ENCODE assay signal across 8 cellular contexts in the genomic region with DNA sequence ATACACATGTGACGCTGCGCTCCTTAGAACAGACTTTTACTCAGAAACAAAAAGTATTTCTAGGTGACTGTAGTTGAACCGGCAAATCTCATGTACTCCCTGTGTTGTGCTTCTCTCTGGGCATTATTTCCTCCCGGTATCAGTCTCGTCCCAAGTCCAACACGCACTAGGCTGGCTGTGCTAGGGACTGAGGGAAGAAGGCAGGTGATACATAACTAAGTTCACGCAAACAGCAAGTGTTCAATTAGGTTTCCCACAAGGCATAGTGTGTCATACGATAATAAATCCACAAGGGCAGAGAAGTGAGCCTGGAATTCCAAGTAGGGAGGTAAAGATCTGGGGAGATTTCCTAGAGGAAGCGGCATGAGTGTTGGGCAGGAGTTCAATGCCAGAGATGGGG. TPM values are rescaled to one million over a fixed set of nuclear protein-coding genes. Genes with fewer than 3 reads are reported as not detected.
DNase-seq lines count a peak whose midpoint lies in the region; ATAC-seq, FAIRE-seq and TF ChIP-seq lines count a peak whose summit lies in the region.

No MANE protein-coding gene starts in this region.

- peak overlapping the region; percentile 18; the same call in 1 of the 2 replicates for H3K27ac ChIP-seq in DOHH2 (ENCODE audit: low read depth, low read length)
- H3K27ac ChIP-seq in keratinocyte (ENCODE audit: control insufficient read depth, insufficient read depth, low read length), result peak overlapping the region; percentile 70

- H3K4me1 ChIP-seq in DOHH2 (ENCODE audit: control insufficient read depth, low read length) (peaks cover 92% of the 10 kb centered on the region), keratinocyte (ENCODE audit: control insufficient read depth, extremely low read depth, insufficient read depth, low read length) (peaks cover 48% of the 10 kb centered on the region), skeletal muscle satellite cell (ENCODE audit: control insufficient read depth, insufficient read depth, low read length) (peaks cover 65% of the 10 kb centered on the region)

- no peak for TF ChIP-seq POLR2A in GM12892 (IDR thresholded peaks at IDR 0.05; ENCODE audit: low read depth, low read length)

- H3F3A ChIP-seq in DOHH2 (ENCODE audit: control insufficient read depth, insufficient read depth), result peaks cover 14% of the 10 kb centered on the region

- H3K4me2 ChIP-seq in DOHH2 (ENCODE audit: low read length) (peak overlapping the region; percentile 42), keratinocyte (ENCODE audit: control insufficient read depth, extremely low read depth, insufficient read depth, low read depth, low read length) (peak overlapping the region; percentile 9), skeletal muscle satellite cell (ENCODE audit: low read length) (peak overlapping the region; percentile 44)

- CTCF ChIA-PET in activated CD4-positive, alpha-beta memory T cell treated with anti-CD3 and anti-CD28 coated beads for 36 hours (lab: Charles Lee), result interaction anchor here (1.0 to 4.8 kb wide), 7 partner anchors 8 to 183 kb away, joined by 4 to 56 read pairs (median 14); no protein-coding TSS in a partner anchor

- H3K36me3 ChIP-seq in DOHH2 (ENCODE audit: control insufficient read depth, low read length) (peaks cover 27% of the 10 kb centered on the region), keratinocyte (ENCODE audit: control insufficient read depth in 2 of 2, extremely low read depth in 1 of 2, insufficient read depth in 2 of 2, low read length in 2 of 2) (peaks cover 0 to 3% of the 10 kb centered on the region in 2 experiments), skeletal muscle satellite cell (ENCODE audit: insufficient read depth, low read length) (peaks cover 4% of the 10 kb centered on the region)

- H3K27me3 ChIP-seq in DOHH2 (ENCODE audit: control insufficient read depth, low read length), result no peaks in the 10 kb centered on the region
- no peaks in the 10 kb centered on the region for H3K27me3 ChIP-seq in keratinocyte (ENCODE audit: control insufficient read depth, extremely low read depth, insufficient read depth, low read length)
- no peaks in the 10 kb centered on the region for H3K27me3 ChIP-seq in skeletal muscle satellite cell (ENCODE audit: control insufficient read depth, insufficient read depth, low read length)

- peaks cover 97% of the 10 kb centered on the region for H3K79me2 ChIP-seq in DOHH2 (ENCODE audit: control insufficient read depth, low read length)
- H3K79me2 ChIP-seq in keratinocyte (ENCODE audit: control insufficient read depth, insufficient read depth, low read length), result peaks cover 45% of the 10 kb centered on the region

- H3K9me2 ChIP-seq in DOHH2 (replicated peaks; ENCODE audit: control insufficient read depth, low read length), result no peaks in the 10 kb centered on the region

- POLR2A ChIA-PET in activated CD4-positive, alpha-beta memory T cell treated with anti-CD3 and anti-CD28 coated beads for 36 hours (lab: Charles Lee), result interaction anchor here (0.9 to 3.9 kb wide), 11 partner anchors 10 to 37 kb away, joined by 3 to 46 read pairs (median 6); no protein-coding TSS in a partner anchor

- H3K9me1 ChIP-seq in keratinocyte (ENCODE audit: control insufficient read depth, extremely low read depth, insufficient read depth, low read length), result no peaks in the 10 kb centered on the region

- H2AFZ ChIP-seq in keratinocyte (ENCODE audit: control insufficient read depth, low read length), result no peak overlapping the region

- dilution Hi-C loops in keratinocyte (cut with MboI; ENCODE audit: extremely low pct_ligation_motif_present, low sequenced_read_pairs), result no loop called here

- H4K20me1 ChIP-seq in DOHH2 (ENCODE audit: control insufficient read depth, insufficient read depth, low read depth, low read length) (peaks cover 18% of the 10 kb centered on the region), keratinocyte (ENCODE audit: control insufficient read depth, extremely low read depth, insufficient read depth, low read length) (peaks cover 4% of the 10 kb centered on the region)

- H3K4me3 Mint-ChIP-seq in activated CD4-positive, alpha-beta memory T cell treated with anti-CD3 and anti-CD28 coated beads for 36 hours, result peak overlapping the region; percentile 40

- TF ChIP-seq CTCF in DOHH2 (IDR thresholded peaks at IDR 0.05; ENCODE audit: low read depth, low read length, poor library complexity, severe bottlenecking) (no peak), keratinocyte (optimal IDR thresholded peaks at IDR 0.05 in 1 of 3, IDR thresholded peaks at IDR 0.05 in 1 of 3, conservative IDR thresholded peaks at IDR 0.05 in 1 of 3; ENCODE audit: extremely low read depth in 1 of 3, insufficient read depth in 2 of 3, low read length in 3 of 3) (no peak)

- DNase-seq in activated CD4-positive, alpha-beta memory T cell treated with anti-CD3 and anti-CD28 coated beads for 36 hours, result no peak
- DNase-seq in keratinocyte (ENCODE audit: low read depth, low spot score) (no peak), hippocampal formation (lab: John Stamatoyannopoulos, UW) (no peak), GM12892 (ENCODE audit: insufficient read length) (no peak), dermis blood vessel endothelial cell (no peak)

- H3K9me3 ChIP-seq in DOHH2 (ENCODE audit: control insufficient read depth, insufficient read depth, low read length) (no peaks in the 10 kb centered on the region), keratinocyte (ENCODE audit: control insufficient read depth, low read depth, low read length) (no peaks in the 10 kb centered on the region), skeletal muscle satellite cell (replicated peaks; ENCODE audit: low read length) (no peaks in the 10 kb centered on the region)

- H3K4me3 ChIP-seq in DOHH2 (ENCODE audit: low read length), result no peak overlapping the region
- H3K4me3 ChIP-seq in keratinocyte (ENCODE audit: control insufficient read depth in 2 of 3, extremely low read depth in 1 of 3, insufficient read depth in 2 of 3, low read depth in 1 of 3, low read length in 3 of 3), result no peak overlapping the region
- peak overlapping the region; percentile 3 for H3K4me3 ChIP-seq in skeletal muscle satellite cell (ENCODE audit: low read length)

- no peak for FAIRE-seq in keratinocyte (lab: Jason Lieb, UNC)
- FAIRE-seq in GM12892 (lab: Jason Lieb, UNC), result no peak

- H3K9ac ChIP-seq in keratinocyte (ENCODE audit: control insufficient read depth, extremely low read depth, insufficient read depth, low read length), result peak overlapping the region; percentile 69
- H3K9ac ChIP-seq in skeletal muscle satellite cell (ENCODE audit: low read depth, low read length), result peak overlapping the region; percentile 33

- H3K4me1 Mint-ChIP-seq in activated CD4-positive, alpha-beta memory T cell treated with anti-CD3 and anti-CD28 coated beads for 36 hours (ENCODE audit: low read depth), result peaks cover 94% of the 10 kb centered on the region

- no peaks in the 10 kb centered on the region for H3K9me3 Mint-ChIP-seq in activated CD4-positive, alpha-beta memory T cell treated with anti-CD3 and anti-CD28 coated beads for 36 hours

- intact Hi-C loops in activated CD4-positive, alpha-beta memory T cell treated with anti-CD3 and anti-CD28 coated beads for 36 hours (cut with micrococcal nuclease), result loop anchor here (1.0 kb wide), 3 partner anchors 9 to 35 kb away; no protein-coding TSS in a partner anchor

- no peak for ATAC-seq in GM21786 (IDR thresholded peaks at IDR 0.05; ENCODE audit: unreplicated experiment)

- peaks cover 7% of the 10 kb centered on the region for H3K36me3 Mint-ChIP-seq in activated CD4-positive, alpha-beta memory T cell treated with anti-CD3 and anti-CD28 coated beads for 36 hours

- no peaks in the 10 kb centered on the region for H3K27me3 Mint-ChIP-seq in activated CD4-positive, alpha-beta memory T cell treated with anti-CD3 and anti-CD28 coated beads for 36 hours

- peak overlapping the region; percentile 97 for H3K27ac Mint-ChIP-seq in activated CD4-positive, alpha-beta memory T cell treated with anti-CD3 and anti-CD28 coated beads for 36 hours

RNA-seq across cellular contexts. Expression of a gene that starts 20.4 kb away (rescaled TPM):
- total RNA-seq in activated CD4-positive, alpha-beta memory T cell treated with anti-CD3 and anti-CD28 coated beads for 36 hours, result 10 to 100 TPM; 25.3 to 25.5 TPM
- 8.6 to 13.2 TPM (median 9.0 TPM) in 3 replicates for polyA plus RNA-seq in keratinocyte
- polyA plus RNA-seq in keratinocyte (2011; ENCODE audit: low read depth), result 4.1 TPM
- polyA plus RNA-seq in keratinocyte (2011; cell fraction: cytosol; rRNA removed), result 5.6 and 8.3 TPM in 2 replicates
- 12.2 and 14.8 TPM in 2 replicates for polyA plus RNA-seq in keratinocyte (2011; cell fraction: nucleus; rRNA removed)
- 9.6 and 13.6 TPM in 2 replicates for polyA plus RNA-seq in keratinocyte (2012; ENCODE audit: low replicate concordance)
- polyA minus RNA-seq in keratinocyte, result 24.9 to 47.9 TPM (median 32.6 TPM) in 3 replicates
- polyA minus RNA-seq in keratinocyte (2011; cell fraction: cytosol; rRNA and poly(A)+ RNA removed), result 32.8 TPM
- polyA minus RNA-seq in keratinocyte (2011; cell fraction: nucleus; rRNA and poly(A)+ RNA removed), result 23.2 and 32.0 TPM in 2 replicates
- total RNA-seq in skeletal muscle satellite cell (2012; rRNA removed), result 14.4 and 18.6 TPM in 2 replicates
- 6.0 TPM for polyA plus RNA-seq in GM12892 (2012; ENCODE audit: missing spikeins)
- 30.5 and 36.5 TPM in 2 replicates for total RNA-seq in dermis blood vessel endothelial cell
